ENCODE assay signal across 21 cellular contexts in genomic region chr9:129262261-129262660, GRCh38.
DNase-seq lines count a peak whose midpoint lies in the region; ATAC-seq, FAIRE-seq and TF ChIP-seq lines count a peak whose summit lies in the region.
"Had no signal": no experiment of that assay in that cellular context is flagged by ENCODE, and none has a peak within 500 bp of the region (broad histone marks: within the 10 kb centered on the region; RNA-seq: fewer than 3 reads in every experiment).

No MANE protein-coding gene starts in this region.

- BruUV-seq in PC-3 (replicated peaks; lab: Mats Ljungman, UMichigan), result no TSS peak

- no peak overlapping the region for H2AK5ac ChIP-seq in H1 (ENCODE audit: low read depth, low read length)

- peak overlapping the region; percentile 16; the same call in 1 of the 2 replicates for H3K27ac ChIP-seq in RWPE1
- no peak overlapping the region for H3K27ac ChIP-seq in H1 (ENCODE audit: low read depth, low read length)
- H3K27ac ChIP-seq in suprapubic skin, result peak overlapping the region; percentile 47
- H3K27ac ChIP-seq in PC-3 (ENCODE audit: low read length), result no peak overlapping the region
- H3K27ac ChIP-seq: epithelial cell of prostate, right lobe of liver had no signal

- CTCF ChIA-PET in RWPE1 (lab: Yijun Ruan, JAX), result interaction anchor here (0.7 kb wide), 1 partner anchor 1692 kb away, joined by 7 read pairs; no protein-coding TSS in a partner anchor
- CTCF ChIA-PET in H1 (lab: Charles Lee; ENCODE audit: partially characterized antibody), result interaction anchor here (0.8 kb wide), 1 partner anchor 41 kb away, joined by 3 read pairs; no protein-coding TSS in a partner anchor
- CTCF ChIA-PET in PC-3 (lab: Charles Lee), result no interaction called here

- H3K9ac ChIP-seq in H1 (replicated peaks in 1 of 4; ENCODE audit: extremely low read depth in 1 of 4, low read depth in 3 of 4, low read length in 3 of 4) (no peak overlapping the region), PC-3 (ENCODE audit: low read length) (no peak overlapping the region)

- H4K20me1 ChIP-seq in H1 (replicated peaks in 1 of 2; ENCODE audit: control insufficient read depth in 1 of 2, insufficient read depth in 2 of 2, low read length in 2 of 2) (no peaks in the 10 kb centered on the region), PC-3 (ENCODE audit: low read length) (no peaks in the 10 kb centered on the region)

- no peak overlapping the region for H3K56ac ChIP-seq in H1 (replicated peaks; ENCODE audit: insufficient read length, low read depth, low read length)

- peak overlapping the region; percentile 29 for H4K91ac ChIP-seq in H1 (replicated peaks; ENCODE audit: insufficient read length, low read length)

- POLR2A ChIA-PET in RWPE1 (lab: Yijun Ruan, JAX; ENCODE audit: low non-redundant PET), result no interaction called here
- POLR2A ChIA-PET in H1 (lab: Charles Lee; ENCODE audit: partially characterized antibody), result interaction anchor here (0.7 to 0.8 kb wide), 2 partner anchors 16 to 57 kb away, joined by 3 read pairs; no protein-coding TSS in a partner anchor
- POLR2A ChIA-PET in PC-3 (lab: Charles Lee; ENCODE audit: unreplicated experiment), result no interaction called here

- no peak for TF ChIP-seq EP300 in H1 (IDR thresholded peaks at IDR 0.05; ENCODE audit: borderline replicate concordance in 1 of 2, low read depth in 2 of 2, low read length in 2 of 2)
- TF ChIP-seq EP300 in suprapubic skin (IDR thresholded peaks at IDR 0.05), result no peak

- no peak overlapping the region for H3K18ac ChIP-seq in H1 (ENCODE audit: extremely low read depth, low read length)

- H3K4me1 ChIP-seq in H1 (replicated peaks in 1 of 4; ENCODE audit: control insufficient read depth in 3 of 4, insufficient read depth in 4 of 4, low read length in 3 of 4) (peaks cover 0 to 7% (median 4%) of the 10 kb centered on the region in 4 experiments; a peak in 4 of 7 replicates), suprapubic skin (peaks cover 19% of the 10 kb centered on the region), PC-3 (ENCODE audit: insufficient read depth, low read length) (no peaks in the 10 kb centered on the region)

- no peak overlapping the region for H4K5ac ChIP-seq in H1 (ENCODE audit: insufficient read length, low read depth, low read length)

- TF ChIP-seq RAD21 in H1 (IDR thresholded peaks at IDR 0.05 in 1 of 2, conservative IDR thresholded peaks at IDR 0.05 in 1 of 2; ENCODE audit: low read depth in 2 of 2, low read length in 2 of 2), result no peak

- H3K27me3 ChIP-seq in H1 (replicated peaks in 1 of 4; ENCODE audit: control insufficient read depth in 3 of 4, extremely low read depth in 1 of 4, insufficient read depth in 3 of 4, low read length in 3 of 4) (peaks cover 6 to 31% (median 27%) of the 10 kb centered on the region in 4 experiments), suprapubic skin (no peaks in the 10 kb centered on the region), PC-3 (ENCODE audit: low read length) (0 out of 2 replicates have a peak, but pooled peaks cover 3% of the 10 kb centered on the region)
- H3K27me3 ChIP-seq: BE2C had no signal

- peak; percentile 65 for DNase-seq in RWPE1 (ENCODE audit: low spot score)
- DNase-seq in H1 (ENCODE audit: low read depth in 1 of 2, low spot score in 2 of 2), result no peak
- peak; percentile 85 for DNase-seq in islet precursor cell
- no peak for DNase-seq in suprapubic skin (ENCODE audit: low spot score in 2 of 2)
- DNase-seq in PC-3, result no peak
- DNase-seq in omental fat pad (ENCODE audit: low spot score), result no peak
- no peak for DNase-seq in HT-29 (ENCODE audit: low spot score)
- DNase-seq: activated CD4-positive, CD25-positive, alpha-beta regulatory T cell treated with anti-CD3 and anti-CD28 coated beads, Interleukin-2, amount 50 U/mL, for 72 hours; activated CD8-positive, alpha-beta memory T cell treated with anti-CD3 and anti-CD28 coated beads, Interleukin-2, amount 10 ng/mL, durations not matched to agents 7 days and 5 days; activated gamma-delta T cell; GF-D8; glutamatergic neuron; midbrain; MM.1S; NCI-H1694 treated with DMSO at 0.1 percent for 48 hours; SIG-M5; stimulated activated CD4-positive, alpha-beta T cell treated with anti-CD3 and anti-CD28 coated beads, Interleukin-2, amount 100 ng/mL, for 48 hours had no signal

- no peak overlapping the region for H2BK120ac ChIP-seq in H1 (replicated peaks; ENCODE audit: low read depth, low read length)

- no peaks in the 10 kb centered on the region for H3F3A ChIP-seq in PC-3 (ENCODE audit: low read length, unreplicated experiment)

- no peaks in the 10 kb centered on the region for H3K36me3 ChIP-seq in H1 (ENCODE audit: control insufficient read depth in 2 of 4, insufficient read depth in 4 of 4, low read length in 3 of 4)
- H3K36me3 ChIP-seq in suprapubic skin, result no peaks in the 10 kb centered on the region
- no peaks in the 10 kb centered on the region for H3K36me3 ChIP-seq in PC-3 (ENCODE audit: low read depth, low read length)
- H3K36me3 ChIP-seq: BE2C, right lobe of liver had no signal

- H2AFZ ChIP-seq in H1 (ENCODE audit: low read length) (no peak overlapping the region), PC-3 (ENCODE audit: low read length) (no peak overlapping the region)

- 0 out of 2 replicates have a peak overlapping the region, but pooled peaks have one; percentile 72 for H2BK15ac ChIP-seq in H1 (ENCODE audit: low read length)

- H3K9me2 ChIP-seq in PC-3 (replicated peaks; ENCODE audit: low read length), result no peaks in the 10 kb centered on the region

- H2BK12ac ChIP-seq in H1 (ENCODE audit: low read depth, low read length), result no peak overlapping the region

- no peak for ATAC-seq in PC-3
- ATAC-seq in omental fat pad (ENCODE audit: low FRiP score), result no peak
- ATAC-seq: activated CD8-positive, alpha-beta memory T cell treated with anti-CD3 and anti-CD28 coated beads, Interleukin-2, amount 10 ng/mL, durations not matched to agents 7 days and 5 days had no signal

- H3K79me1 ChIP-seq in H1 (ENCODE audit: low read depth, low read length), result no peaks in the 10 kb centered on the region

- TF ChIP-seq CTCF in RWPE1 (conservative IDR thresholded peaks at IDR 0.05; ENCODE audit: low read depth) (no peak), H1 (IDR thresholded peaks at IDR 0.05; ENCODE audit: control extremely low read depth in 1 of 3, insufficient read depth in 1 of 3, low read depth in 1 of 3, low read length in 3 of 3) (no peak), suprapubic skin (IDR thresholded peaks at IDR 0.05) (no peak), PC-3 (conservative IDR thresholded peaks at IDR 0.05; ENCODE audit: low read depth, low read length) (no peak), omental fat pad (IDR thresholded peaks at IDR 0.05) (no peak)

- H3K79me2 ChIP-seq in H1 (ENCODE audit: control insufficient read depth in 1 of 2, insufficient read depth in 2 of 2, low read length in 2 of 2) (no peaks in the 10 kb centered on the region), PC-3 (ENCODE audit: low read length) (no peaks in the 10 kb centered on the region)

- intact Hi-C loops in PC-3 (cut with micrococcal nuclease), result no loop called here

- peaks cover 2% of the 10 kb centered on the region for H3K23me2 ChIP-seq in H1 (ENCODE audit: low read depth, low read length)

- H2BK5ac ChIP-seq in H1 (ENCODE audit: low read depth, low read length), result no peak overlapping the region

- H3K4me2 ChIP-seq in H1 (ENCODE audit: insufficient read depth in 1 of 2, low read depth in 2 of 2, low read length in 2 of 2) (no peak overlapping the region), PC-3 (ENCODE audit: low read length) (no peak overlapping the region)

- H3K4ac ChIP-seq in H1 (replicated peaks; ENCODE audit: insufficient read length, low read depth, low read length), result no peak overlapping the region

- H3K14ac ChIP-seq in H1 (ENCODE audit: insufficient read length), result no peak overlapping the region

- H4K8ac ChIP-seq in H1 (ENCODE audit: extremely low read depth, insufficient read depth, low read length), result no peak overlapping the region

- H3K23ac ChIP-seq in H1 (ENCODE audit: insufficient read length), result no peak overlapping the region

- WGBS in H1 (ENCODE audit: extremely low coverage in 1 of 2, insufficient coverage in 1 of 2, insufficient read length in 1 of 2, insufficient replicate concordance in 2 of 2, low coverage in 1 of 2, low lambda C conversion rate in 2 of 2, missing lambda C conversion rate in 1 of 2), 2 experiments, result 87% methylated on average over 7 of the region's 9 CpGs; no CpG with 5 or more reads in 1 of the 2 experiments
- WGBS in suprapubic skin, result 84% methylated on average over 9 of the region's 9 CpGs

- H3K4me3 ChIP-seq in H1 (ENCODE audit: extremely low read depth in 1 of 4, insufficient read depth in 2 of 4, low read depth in 3 of 4, low read length in 4 of 4) (no peak overlapping the region), suprapubic skin (no peak overlapping the region), PC-3 (ENCODE audit: low read length) (no peak overlapping the region)
- H3K4me3 ChIP-seq: right lobe of liver had no signal

- FAIRE-seq in H1 (lab: Jason Lieb, UNC), result no peak
- FAIRE-seq: GM12891 had no signal

- no peak for TF ChIP-seq POLR2A in H1 (IDR thresholded peaks at IDR 0.05; ENCODE audit: control extremely low read depth in 1 of 2, low read depth in 2 of 2, low read length in 2 of 2)
- TF ChIP-seq POLR2A in suprapubic skin (IDR thresholded peaks at IDR 0.05), result no peak

- H3K9me3 ChIP-seq in H1 (ENCODE audit: insufficient read depth in 2 of 2, low read depth in 1 of 2, low read length in 1 of 2) (no peaks in the 10 kb centered on the region), suprapubic skin (no peaks in the 10 kb centered on the region), PC-3 (ENCODE audit: low read length) (no peaks in the 10 kb centered on the region)
- H3K9me3 ChIP-seq: right lobe of liver had no signal

- 0 out of 2 replicates have a peak overlapping the region, but pooled peaks have one; percentile 48 for H2BK20ac ChIP-seq in H1 (ENCODE audit: low read length)

TF ChIP-seq in H1, 55 proteins besides CTCF, POLR2A, EP300 and RAD21 (continues in another document):
- TF ChIP-seq USF2 (IDR thresholded peaks at IDR 0.05; ENCODE audit: low read length) (no peak), HDAC6 (IDR thresholded peaks at IDR 0.05; ENCODE audit: low read depth, low read length) (no peak), BACH1 (IDR thresholded peaks at IDR 0.05; ENCODE audit: low read length) (no peak), ZNF274 (IDR thresholded peaks at IDR 0.05; ENCODE audit: borderline replicate concordance, extremely low read depth, low read length) (no peak), TAF7 (optimal IDR thresholded peaks at IDR 0.05; ENCODE audit: borderline replicate concordance, low read depth, low read length) (no peak)

Comparison
In these comparisons a context has a peak if more than half of its experiments do, and no peak if none do; other contexts are left out.
1. DNase-seq: peak in RWPE1 (single experiment) and islet precursor cell (single experiment); none in H1 (0 of 2), suprapubic skin (0 of 2), PC-3 (single experiment), omental fat pad (single experiment) and HT-29 (single experiment).
2. H3K27ac ChIP-seq: peak in RWPE1 (single experiment) and suprapubic skin (single experiment); none in H1 (single experiment) and PC-3 (single experiment).